Comparison of ENCODE assay signal across 7 cellular contexts in the genomic region with DNA sequence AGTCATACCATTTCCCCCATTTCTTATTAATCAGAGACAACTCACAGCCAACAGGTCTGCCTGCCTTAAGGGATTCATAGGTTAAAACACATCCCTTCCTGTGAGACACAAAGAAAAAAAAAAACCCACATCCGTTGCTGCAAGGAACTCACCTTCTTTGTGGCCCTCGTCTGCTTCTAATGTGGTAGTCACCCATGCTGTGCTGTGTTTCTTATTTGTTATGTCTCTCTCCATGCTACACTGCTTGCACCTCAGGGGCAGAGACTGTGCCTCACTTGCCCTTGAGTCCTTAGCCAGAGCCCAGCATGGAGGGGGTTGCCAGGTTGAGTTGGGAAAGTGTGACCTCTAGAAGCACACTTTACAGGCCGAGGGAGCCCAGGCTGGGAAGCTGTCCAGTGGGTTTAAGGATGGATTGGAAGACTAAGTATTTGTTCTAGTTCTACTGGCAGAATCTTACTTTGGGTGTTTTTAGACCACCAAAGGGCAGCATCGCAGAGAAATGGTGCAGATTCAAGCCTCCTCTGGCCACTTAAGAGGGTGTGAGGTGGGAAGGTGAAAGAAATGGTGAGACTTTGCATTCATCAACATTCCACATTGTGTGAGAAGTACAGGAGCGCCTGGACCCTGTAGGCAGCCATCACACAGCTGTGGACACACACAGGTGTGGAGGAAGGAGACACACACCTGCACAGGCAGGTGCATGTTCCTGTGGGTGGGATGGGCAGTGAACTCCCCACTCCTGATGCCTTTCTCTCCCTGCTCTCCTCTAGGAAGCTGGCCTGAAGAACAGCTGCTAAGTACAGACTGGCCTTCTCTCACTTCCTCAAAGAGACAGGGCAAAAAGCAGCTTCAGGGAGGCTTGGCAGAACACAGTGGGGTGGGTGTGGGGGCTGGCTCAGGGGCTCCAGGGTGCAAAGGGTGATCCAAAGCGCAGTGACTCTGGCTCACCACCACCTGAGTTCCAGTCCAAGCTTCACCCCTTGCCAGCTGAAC. TPM values are rescaled to one million over a fixed set of nuclear protein-coding genes. Genes with fewer than 3 reads are reported as not detected.
A peak's percentile ranks its signal among the peaks of the same experiment; 100 is the strongest.
DNase-seq lines count a peak whose midpoint lies in the region; ATAC-seq, FAIRE-seq and TF ChIP-seq lines count a peak whose summit lies in the region.

No MANE protein-coding gene starts in this region.

- H3K9me3 Mint-ChIP-seq in activated CD8-positive, alpha-beta T cell treated with anti-CD3 and anti-CD28 coated beads for 36 hours = no peaks in the 10 kb centered on the region

- H3K4me3 ChIP-seq in smooth muscle cell = no peak overlapping the region

- H3K4me3 Mint-ChIP-seq in activated CD8-positive, alpha-beta T cell treated with anti-CD3 and anti-CD28 coated beads for 36 hours = peak overlapping the region; percentile 21

- no peak for TF ChIP-seq CTCF in activated CD8-positive, alpha-beta T cell treated with anti-CD3 and anti-CD28 coated beads for 36 hours (IDR thresholded peaks at IDR 0.05)
- no peak for TF ChIP-seq CTCF in smooth muscle cell (IDR thresholded peaks at IDR 0.05; ENCODE audit: borderline replicate concordance, insufficient read depth, poor library complexity, severe bottlenecking)

- no peak overlapping the region for H2AFZ ChIP-seq in smooth muscle cell (ENCODE audit: low read depth)

- no peak overlapping the region for H3K27ac ChIP-seq in smooth muscle cell (ENCODE audit: low read depth)

- no peaks in the 10 kb centered on the region for H3K79me2 ChIP-seq in smooth muscle cell (ENCODE audit: low read depth)

- peaks cover 59% of the 10 kb centered on the region for H3K36me3 Mint-ChIP-seq in activated CD8-positive, alpha-beta T cell treated with anti-CD3 and anti-CD28 coated beads for 36 hours (ENCODE audit: low read depth)

- 98% methylated on average over 6 of the region's 6 CpGs for WGBS in smooth muscle cell (ENCODE audit: low lambda C conversion rate)

- no peaks in the 10 kb centered on the region for H3K9me3 ChIP-seq in smooth muscle cell (replicated peaks; ENCODE audit: low read depth)

- H3K36me3 ChIP-seq in smooth muscle cell (ENCODE audit: low read depth) = no peaks in the 10 kb centered on the region

- no peaks in the 10 kb centered on the region for H3K4me1 ChIP-seq in smooth muscle cell (ENCODE audit: low read depth)

- ATAC-seq in HG03060 (IDR thresholded peaks at IDR 0.05; ENCODE audit: low read depth, unreplicated experiment) = peak; percentile 43
- peak; percentile 86 for ATAC-seq in activated CD8-positive, alpha-beta T cell treated with anti-CD3 and anti-CD28 coated beads for 36 hours
- peak; percentile 53 for ATAC-seq in sciatic nerve

- intact Hi-C loops in activated CD8-positive, alpha-beta T cell treated with anti-CD3 and anti-CD28 coated beads for 36 hours (cut with micrococcal nuclease) = loop anchor here (2.0 kb wide), 2 partner anchors 15 to 17 kb away; no protein-coding TSS in a partner anchor
- intact Hi-C loops in sciatic nerve (cut with DNase I) = no loop called here

- CTCF ChIA-PET in activated CD8-positive, alpha-beta T cell treated with anti-CD3 and anti-CD28 coated beads for 36 hours (lab: Charles Lee) = interaction anchor here (0.7 to 5.0 kb wide), 6 partner anchors 13 to 100 kb away, joined by 3 to 45 read pairs (median 9); no protein-coding TSS in a partner anchor

- peaks cover 66% of the 10 kb centered on the region for H3K4me1 Mint-ChIP-seq in activated CD8-positive, alpha-beta T cell treated with anti-CD3 and anti-CD28 coated beads for 36 hours (ENCODE audit: low read depth)

- peak; percentile 64 for FAIRE-seq in GM19239 (lab: Jason Lieb, UNC)

- no peak overlapping the region for H3K4me2 ChIP-seq in smooth muscle cell

- no peaks in the 10 kb centered on the region for H3K27me3 Mint-ChIP-seq in activated CD8-positive, alpha-beta T cell treated with anti-CD3 and anti-CD28 coated beads for 36 hours

- no peaks in the 10 kb centered on the region for H3F3A ChIP-seq in smooth muscle cell (ENCODE audit: low read depth)

- no peaks in the 10 kb centered on the region for H4K20me1 ChIP-seq in smooth muscle cell (ENCODE audit: low read depth)

- no peak overlapping the region for H3K9ac ChIP-seq in smooth muscle cell (ENCODE audit: low read depth)

- peak overlapping the region; percentile 93 for H3K27ac Mint-ChIP-seq in activated CD8-positive, alpha-beta T cell treated with anti-CD3 and anti-CD28 coated beads for 36 hours

- H3K27me3 ChIP-seq in smooth muscle cell (ENCODE audit: low read depth) = no peaks in the 10 kb centered on the region

- POLR2A ChIA-PET in activated CD8-positive, alpha-beta T cell treated with anti-CD3 and anti-CD28 coated beads for 36 hours (lab: Charles Lee) = interaction anchor here (0.8 to 4.9 kb wide), 4 partner anchors 14 to 25 kb away, joined by 4 to 27 read pairs (median 6); no protein-coding TSS in a partner anchor

- DNase-seq in GM19239 (ENCODE audit: insufficient read length, low spot score) = no peak
- peak; percentile 74 for DNase-seq in activated CD8-positive, alpha-beta T cell treated with anti-CD3 and anti-CD28 coated beads for 36 hours
- DNase-seq in sciatic nerve (ENCODE audit: low spot score) = no peak
- DNase-seq in DMS79 treated with DMSO at 0.1 percent for 48 hours (lab: John Stamatoyannopoulos, UW) = no peak
- DNase-seq in EL = no peak
- DNase-seq in smooth muscle cell (lab: John Stamatoyannopoulos, UW; ENCODE audit: unreplicated experiment) = no peak

RNA-seq across cellular contexts. Expression of gene GLB1, which starts 48.8 kb away (rescaled TPM):
- total RNA-seq in activated CD8-positive, alpha-beta T cell treated with anti-CD3 and anti-CD28 coated beads for 36 hours = 10 to 100 TPM; 55.4 to 57.5 TPM
- total RNA-seq in sciatic nerve = 33.8 TPM
- 106 and 123 TPM in 2 replicates for total RNA-seq in smooth muscle cell
- 91.5 and 99.6 TPM in 2 replicates for polyA plus RNA-seq in smooth muscle cell

RNA-seq across cellular contexts. Expression of gene TMPPE, which starts 48.8 kb away (rescaled TPM):
- 1 to 10 TPM; 6.5 to 6.6 TPM for total RNA-seq in activated CD8-positive, alpha-beta T cell treated with anti-CD3 and anti-CD28 coated beads for 36 hours
- total RNA-seq in sciatic nerve = 6.2 TPM
- 2.8 and 3.6 TPM in 2 replicates for total RNA-seq in smooth muscle cell
- polyA plus RNA-seq in smooth muscle cell = 0.14 and 1.6 TPM in 2 replicates
